In the genomic region with DNA sequence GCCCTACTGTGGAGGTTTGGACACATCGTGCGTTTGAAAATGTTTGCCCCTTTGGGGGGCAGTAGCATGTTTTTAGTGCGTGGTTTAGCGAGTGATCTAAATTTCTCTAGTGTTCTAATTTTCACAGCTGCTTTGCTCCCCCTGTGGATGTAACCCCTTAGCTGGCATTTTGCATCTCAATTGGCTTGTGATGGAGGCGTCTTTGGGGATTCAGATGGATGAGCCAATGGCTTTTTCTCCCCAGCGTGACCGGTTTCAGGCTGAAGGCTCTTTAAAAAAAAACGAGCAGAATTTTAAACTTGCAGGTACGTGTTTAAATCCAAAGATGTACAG, we compare ENCODE assay signal across 2 cellular contexts.
TF ChIP-seq lines count a peak whose summit lies in the region.

No MANE protein-coding gene starts in this region.

TF ChIP-seq in GM12878, 131 proteins besides CTCF, POLR2A, EP300 and RAD21 (continued from another document):
- TF ChIP-seq CBX5 (IDR thresholded peaks at IDR 0.05; ENCODE audit: low read depth) (0 out of 2 replicates have a peak, but pooled peaks have one; percentile 0), DPF2 (IDR thresholded peaks at IDR 0.05) (0 out of 2 replicates have a peak, but pooled peaks have one; percentile 1), CREM (IDR thresholded peaks at IDR 0.05; ENCODE audit: low read depth) (no peak), ETV6 (conservative IDR thresholded peaks at IDR 0.05 in 1 of 2, IDR thresholded peaks at IDR 0.05 in 1 of 2; ENCODE audit: borderline replicate concordance in 1 of 2, low read depth in 1 of 2) (no peak), RUNX3 (IDR thresholded peaks at IDR 0.05; ENCODE audit: low read length) (0 out of 2 replicates have a peak, but pooled peaks have one; percentile 0)

TF ChIP-seq in liver, 16 proteins besides CTCF, POLR2A, EP300 and RAD21 (continued from another document):
- TF ChIP-seq YY1 (IDR thresholded peaks at IDR 0.05) (no peak), TAF1 (conservative IDR thresholded peaks at IDR 0.05) (no peak), FOXA2 (IDR thresholded peaks at IDR 0.05) (no peak), SP1 (IDR thresholded peaks at IDR 0.05) (no peak), NR2F2 (IDR thresholded peaks at IDR 0.05) (no peak), RXRA (IDR thresholded peaks at IDR 0.05) (no peak), HNF4A (conservative IDR thresholded peaks at IDR 0.05) (no peak), EGR1 (IDR thresholded peaks at IDR 0.05; ENCODE audit: low read depth in 2 of 2) (no peak)
- TF ChIP-seq, protein P1, sequence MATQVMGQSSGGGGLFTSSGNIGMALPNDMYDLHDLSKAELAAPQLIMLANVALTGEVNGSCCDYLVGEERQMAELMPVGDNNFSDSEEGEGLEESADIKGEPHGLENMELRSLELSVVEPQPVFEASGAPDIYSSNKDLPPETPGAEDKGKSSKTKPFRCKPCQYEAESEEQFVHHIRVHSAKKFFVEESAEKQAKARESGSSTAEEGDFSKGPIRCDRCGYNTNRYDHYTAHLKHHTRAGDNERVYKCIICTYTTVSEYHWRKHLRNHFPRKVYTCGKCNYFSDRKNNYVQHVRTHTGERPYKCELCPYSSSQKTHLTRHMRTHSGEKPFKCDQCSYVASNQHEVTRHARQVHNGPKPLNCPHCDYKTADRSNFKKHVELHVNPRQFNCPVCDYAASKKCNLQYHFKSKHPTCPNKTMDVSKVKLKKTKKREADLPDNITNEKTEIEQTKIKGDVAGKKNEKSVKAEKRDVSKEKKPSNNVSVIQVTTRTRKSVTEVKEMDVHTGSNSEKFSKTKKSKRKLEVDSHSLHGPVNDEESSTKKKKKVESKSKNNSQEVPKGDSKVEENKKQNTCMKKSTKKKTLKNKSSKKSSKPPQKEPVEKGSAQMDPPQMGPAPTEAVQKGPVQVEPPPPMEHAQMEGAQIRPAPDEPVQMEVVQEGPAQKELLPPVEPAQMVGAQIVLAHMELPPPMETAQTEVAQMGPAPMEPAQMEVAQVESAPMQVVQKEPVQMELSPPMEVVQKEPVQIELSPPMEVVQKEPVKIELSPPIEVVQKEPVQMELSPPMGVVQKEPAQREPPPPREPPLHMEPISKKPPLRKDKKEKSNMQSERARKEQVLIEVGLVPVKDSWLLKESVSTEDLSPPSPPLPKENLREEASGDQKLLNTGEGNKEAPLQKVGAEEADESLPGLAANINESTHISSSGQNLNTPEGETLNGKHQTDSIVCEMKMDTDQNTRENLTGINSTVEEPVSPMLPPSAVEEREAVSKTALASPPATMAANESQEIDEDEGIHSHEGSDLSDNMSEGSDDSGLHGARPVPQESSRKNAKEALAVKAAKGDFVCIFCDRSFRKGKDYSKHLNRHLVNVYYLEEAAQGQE (IDR thresholded peaks at IDR 0.05) = no peak
- TF ChIP-seq, protein P2, sequence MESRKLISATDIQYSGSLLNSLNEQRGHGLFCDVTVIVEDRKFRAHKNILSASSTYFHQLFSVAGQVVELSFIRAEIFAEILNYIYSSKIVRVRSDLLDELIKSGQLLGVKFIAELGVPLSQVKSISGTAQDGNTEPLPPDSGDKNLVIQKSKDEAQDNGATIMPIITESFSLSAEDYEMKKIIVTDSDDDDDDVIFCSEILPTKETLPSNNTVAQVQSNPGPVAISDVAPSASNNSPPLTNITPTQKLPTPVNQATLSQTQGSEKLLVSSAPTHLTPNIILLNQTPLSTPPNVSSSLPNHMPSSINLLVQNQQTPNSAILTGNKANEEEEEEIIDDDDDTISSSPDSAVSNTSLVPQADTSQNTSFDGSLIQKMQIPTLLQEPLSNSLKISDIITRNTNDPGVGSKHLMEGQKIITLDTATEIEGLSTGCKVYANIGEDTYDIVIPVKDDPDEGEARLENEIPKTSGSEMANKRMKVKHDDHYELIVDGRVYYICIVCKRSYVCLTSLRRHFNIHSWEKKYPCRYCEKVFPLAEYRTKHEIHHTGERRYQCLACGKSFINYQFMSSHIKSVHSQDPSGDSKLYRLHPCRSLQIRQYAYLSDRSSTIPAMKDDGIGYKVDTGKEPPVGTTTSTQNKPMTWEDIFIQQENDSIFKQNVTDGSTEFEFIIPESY (IDR thresholded peaks at IDR 0.05) = no peak
- TF ChIP-seq, protein P3, sequence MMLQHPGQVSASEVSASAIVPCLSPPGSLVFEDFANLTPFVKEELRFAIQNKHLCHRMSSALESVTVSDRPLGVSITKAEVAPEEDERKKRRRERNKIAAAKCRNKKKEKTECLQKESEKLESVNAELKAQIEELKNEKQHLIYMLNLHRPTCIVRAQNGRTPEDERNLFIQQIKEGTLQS (IDR thresholded peaks at IDR 0.05) = no peak
- TF ChIP-seq, protein P4, sequence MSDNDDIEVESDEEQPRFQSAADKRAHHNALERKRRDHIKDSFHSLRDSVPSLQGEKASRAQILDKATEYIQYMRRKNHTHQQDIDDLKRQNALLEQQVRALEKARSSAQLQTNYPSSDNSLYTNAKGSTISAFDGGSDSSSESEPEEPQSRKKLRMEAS (IDR thresholded peaks at IDR 0.05) = no peak
